Comparison of ENCODE assay signal across 8 cellular contexts in genomic region chr20:34110025-34111013, GRCh38. TPM values are rescaled to one million over a fixed set of nuclear protein-coding genes. Genes with fewer than 3 reads are reported as not detected.
A peak's percentile ranks its signal among the peaks of the same experiment; 100 is the strongest.
DNase-seq lines count a peak whose midpoint lies in the region; ATAC-seq and TF ChIP-seq lines count a peak whose summit lies in the region.

No MANE protein-coding gene starts in this region.

- H3K36me3 Mint-ChIP-seq in Caco-2 (ENCODE audit: insufficient read depth, unreplicated experiment) = peaks cover 77% of the 10 kb centered on the region
- peaks cover 30% of the 10 kb centered on the region for H3K36me3 Mint-ChIP-seq in nephron progenitor cell (ENCODE audit: low read depth)

- H3K9me3 Mint-ChIP-seq in Caco-2 (ENCODE audit: unreplicated experiment) (no peaks in the 10 kb centered on the region), nephron progenitor cell (no peaks in the 10 kb centered on the region)

- H3K4me1 Mint-ChIP-seq in Caco-2 (ENCODE audit: low read depth, unreplicated experiment) (peaks cover 47% of the 10 kb centered on the region), nephron progenitor cell (peaks cover 47% of the 10 kb centered on the region)

- TF ChIP-seq CTCF in Caco-2 (IDR thresholded peaks at IDR 0.05; ENCODE audit: insufficient read depth in 1 of 2, low read depth in 1 of 2, low read length in 1 of 2, severe bottlenecking in 1 of 2, unreplicated experiment in 1 of 2) = no peak
- no peak for TF ChIP-seq CTCF in NB4 (IDR thresholded peaks at IDR 0.05; ENCODE audit: low read depth, low read length)
- no peak for TF ChIP-seq CTCF in nephron progenitor cell (IDR thresholded peaks at IDR 0.05)

- H3K4me3 ChIP-seq in Caco-2 (ENCODE audit: low read depth, low read length) (peak overlapping the region; percentile 98), NB4 (ENCODE audit: low read depth, low read length) (peak overlapping the region; percentile 93), ectodermal cell (ENCODE audit: insufficient read depth, low read depth, low read length) (peak overlapping the region; percentile 89)

- no peak for TF ChIP-seq POLR2A in NB4 (IDR thresholded peaks at IDR 0.05; ENCODE audit: extremely low read depth, insufficient read length)

- intact Hi-C loops in Caco-2 (cut with micrococcal nuclease; ENCODE audit: unreplicated experiment) = loop anchor here (5.0 kb wide), 1 partner anchor 388 kb away; the partner anchor contains the start of gene PXMP4

- CTCF ChIA-PET in Caco-2 (lab: Charles Lee) = interaction anchor here (0.6 to 0.7 kb wide), 2 partner anchors 202 to 1331 kb away, joined by 3 to 5 read pairs; no protein-coding TSS in a partner anchor

- DNase-seq in Caco-2 (no peak), NB4 (ENCODE audit: low read depth) (peak; percentile 35), nephron progenitor cell (no peak), NCI-H1694 treated with DMSO at 0.1 percent for 48 hours (lab: John Stamatoyannopoulos, UW) (no peak), NCI-H524 (lab: John Stamatoyannopoulos, UW) (no peak)

- H3K27ac Mint-ChIP-seq in Caco-2 (ENCODE audit: unreplicated experiment) = peak overlapping the region; percentile 99
- peak overlapping the region; percentile 92 for H3K27ac Mint-ChIP-seq in nephron progenitor cell

- H3K9me3 ChIP-seq in Caco-2 (no peaks in the 10 kb centered on the region), ectodermal cell (ENCODE audit: control insufficient read depth, low read length) (no peaks in the 10 kb centered on the region)

- H3K4me3 Mint-ChIP-seq in Caco-2 (ENCODE audit: unreplicated experiment) = peak overlapping the region; percentile 77
- H3K4me3 Mint-ChIP-seq in nephron progenitor cell = peak overlapping the region; percentile 90

- POLR2A ChIA-PET in Caco-2 (lab: Charles Lee) = interaction anchor here (0.5 to 2.4 kb wide), 3 partner anchors 117 to 644 kb away, joined by 3 to 61 read pairs (median 4); partner anchors contain the start of gene RALY

- H3K4me1 ChIP-seq in Caco-2 (peaks cover 8% of the 10 kb centered on the region), ectodermal cell (ENCODE audit: control insufficient read depth, insufficient read depth, low read length) (peaks cover 6% of the 10 kb centered on the region)

- no peak overlapping the region for H3K27ac ChIP-seq in ectodermal cell (ENCODE audit: insufficient read depth, low read depth, low read length, poor library complexity, severe bottlenecking)

- 80 to 84% methylated on average over 9 to 12 of the region's 12 CpGs for WGBS in ectodermal cell, 2 experiments

- H3K27me3 Mint-ChIP-seq in Caco-2 (ENCODE audit: insufficient read depth, unreplicated experiment) = no peaks in the 10 kb centered on the region
- H3K27me3 Mint-ChIP-seq in nephron progenitor cell (ENCODE audit: low read depth, poor library complexity) = peaks cover 9% of the 10 kb centered on the region

- peaks cover 6% of the 10 kb centered on the region; the same call in 1 of the 2 replicates for H3K36me3 ChIP-seq in Caco-2 (ENCODE audit: control insufficient read depth, insufficient read depth, low read length)
- H3K36me3 ChIP-seq in ectodermal cell (ENCODE audit: control insufficient read depth, insufficient read depth, low read length) = peaks cover 7% of the 10 kb centered on the region

- ATAC-seq in HG03097 (IDR thresholded peaks at IDR 0.05; ENCODE audit: low FRiP score, unreplicated experiment) (no peak), GM18867 (IDR thresholded peaks at IDR 0.05; ENCODE audit: unreplicated experiment) (no peak)

- BruUV-seq in Caco-2 (replicated peaks; lab: Mats Ljungman, UMichigan) = TSS peak; percentile 32

- H3K27me3 ChIP-seq in Caco-2 (replicated peaks; ENCODE audit: control insufficient read depth, insufficient read depth, low read length) (no peaks in the 10 kb centered on the region), ectodermal cell (ENCODE audit: control insufficient read depth, insufficient read depth, low read length, poor library complexity, severe bottlenecking) (no peaks in the 10 kb centered on the region)

RNA-seq across cellular contexts. Expression of gene EIF2S2, which starts 1.7 kb away (rescaled TPM):
- 291 and 299 TPM in 2 replicates for total RNA-seq in Caco-2 (2022)
- 99.6 TPM for polyA plus RNA-seq in ectodermal cell (2013, experiment 1 of 4)
- polyA plus RNA-seq in ectodermal cell (2013, experiment 2 of 4) = 99.4 TPM
- 85.7 TPM for polyA plus RNA-seq in ectodermal cell (2013, experiment 3 of 4)
- 98.5 TPM for polyA plus RNA-seq in ectodermal cell (2013, experiment 4 of 4)
